ENCODE assay signal across 26 cellular contexts in genomic region chr2:168727904-168728470, GRCh38.
"Had no signal": no experiment of that assay in that cellular context is flagged by ENCODE, and none has a peak within 500 bp of the region (broad histone marks: within the 10 kb centered on the region; RNA-seq: fewer than 3 reads in every experiment).

No MANE protein-coding gene starts in this region.

- H3K4me3 Mint-ChIP-seq: effector memory CD8-positive, alpha-beta T cell; mesothelial cell of epicardium; naive thymus-derived CD4-positive, alpha-beta T cell; nephron; neural progenitor cell; stimulated activated effector memory CD8-positive, alpha-beta T cell treated with anti-CD3 and anti-CD28 coated beads, Interleukin-12 subunit alpha, Interleukin-12 subunit beta, amount 100 ng/mL, for 72 hours; type B pancreatic cell had no signal

- H3K36me3 ChIP-seq: gastrocnemius medialis, neural progenitor cell, right atrium auricular region, thyroid gland had no signal

- DNase-seq: cortex of kidney; effector memory CD8-positive, alpha-beta T cell; erythroblast; esophagus squamous epithelium; foreskin fibroblast; gastrocnemius medialis; head of caudate nucleus; mesenchymal stem cell; naive thymus-derived CD4-positive, alpha-beta T cell; stimulated activated CD4-positive, alpha-beta T cell treated with anti-CD3 and anti-CD28 coated beads, Interleukin-2, amount 100 ng/mL, for 24 hours; stimulated activated CD4-positive, alpha-beta T cell treated with anti-CD3 and anti-CD28 coated beads, Interleukin-4, amount 100 ng/mL, for 24 hours; stimulated activated naive CD4-positive, alpha-beta T cell treated with Interleukin-2 at 50 U/mL for 16 hours; stomach; thyroid gland had no signal

- H3K4me2 ChIP-seq: neural progenitor cell had no signal

- H3K27me3 Mint-ChIP-seq: effector memory CD8-positive, alpha-beta T cell; naive thymus-derived CD4-positive, alpha-beta T cell; progenitor cell of endocrine pancreas; type B pancreatic cell had no signal

- H3K79me2 ChIP-seq: parathyroid adenoma had no signal

- H2AFZ ChIP-seq: neural progenitor cell, parathyroid adenoma had no signal

- H3K9me3 ChIP-seq: esophagus squamous epithelium, gastrocnemius medialis, left lung, right atrium auricular region, stomach, thyroid gland had no signal

- H3K27ac ChIP-seq: esophagus squamous epithelium, gastrocnemius medialis, left lung, neural progenitor cell, parathyroid adenoma, right atrium auricular region, thyroid gland had no signal

- H3K27ac Mint-ChIP-seq: effector memory CD8-positive, alpha-beta T cell; mesothelial cell of epicardium; nephron; neural progenitor cell; progenitor cell of endocrine pancreas; stimulated activated effector memory CD8-positive, alpha-beta T cell treated with anti-CD3 and anti-CD28 coated beads, Interleukin-12 subunit alpha, Interleukin-12 subunit beta, amount 100 ng/mL, for 72 hours; type B pancreatic cell had no signal

- FAIRE-seq: endometrium, keratinocyte had no signal

- H3K27me3 ChIP-seq: esophagus squamous epithelium, gastrocnemius medialis, left lung, neural progenitor cell, right atrium auricular region, stomach, thyroid gland had no signal

- H3K36me3 Mint-ChIP-seq: stimulated activated effector memory CD8-positive, alpha-beta T cell treated with anti-CD3 and anti-CD28 coated beads, Interleukin-12 subunit alpha, Interleukin-12 subunit beta, amount 100 ng/mL, for 72 hours had no signal

- H3K9ac ChIP-seq: neural progenitor cell, parathyroid adenoma had no signal

- H3K4me1 ChIP-seq: esophagus squamous epithelium, thyroid gland had no signal

- H3K4me3 ChIP-seq: esophagus squamous epithelium, gastrocnemius medialis, left lung, neural progenitor cell, right atrium auricular region, stomach, thyroid gland had no signal

- H3K9me3 Mint-ChIP-seq: effector memory CD8-positive, alpha-beta T cell; mesothelial cell of epicardium; naive thymus-derived CD4-positive, alpha-beta T cell; nephron; stimulated activated effector memory CD8-positive, alpha-beta T cell treated with anti-CD3 and anti-CD28 coated beads, Interleukin-12 subunit alpha, Interleukin-12 subunit beta, amount 100 ng/mL, for 72 hours; type B pancreatic cell had no signal

- ATAC-seq: effector memory CD8-positive, alpha-beta T cell; gastrocnemius medialis; naive thymus-derived CD4-positive, alpha-beta T cell; sciatic nerve; stimulated activated effector memory CD8-positive, alpha-beta T cell treated with anti-CD3 and anti-CD28 coated beads, Interleukin-12 subunit alpha, Interleukin-12 subunit beta, amount 100 ng/mL, for 72 hours had no signal
